ENCODE assay signal across 23 cellular contexts in the genomic region with DNA sequence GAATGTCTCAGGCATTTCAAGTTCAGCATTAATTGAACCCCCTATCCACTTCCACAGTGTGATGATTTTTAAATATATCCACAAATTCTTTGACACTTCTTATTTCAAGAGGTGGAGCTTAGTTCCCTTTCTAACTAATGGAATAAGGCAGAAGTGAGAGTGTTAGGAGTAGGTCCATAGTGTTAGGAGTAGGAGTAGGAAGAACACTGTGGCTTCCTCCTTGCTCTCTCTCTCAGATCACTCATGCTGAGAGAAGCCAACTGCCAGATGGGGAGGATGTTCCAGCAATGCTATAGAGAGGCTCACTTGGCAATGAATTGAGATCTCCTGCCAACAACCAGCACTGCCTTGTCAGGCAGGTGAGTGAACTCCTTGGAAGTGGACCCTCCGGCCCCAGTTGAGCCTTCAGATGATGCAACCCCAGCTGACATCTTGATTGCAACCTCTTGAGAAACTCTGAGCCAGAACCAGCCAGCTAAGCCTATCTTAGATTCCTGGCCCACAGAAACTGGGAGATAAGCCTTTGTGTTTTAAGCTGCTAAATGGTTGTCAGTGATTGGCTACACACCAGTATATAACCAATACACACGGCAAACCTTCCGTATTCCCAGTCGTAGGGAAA. TPM values are rescaled to one million over a fixed set of nuclear protein-coding genes. Genes with fewer than 3 reads are reported as not detected.
DNase-seq lines count a peak whose midpoint lies in the region; ATAC-seq, FAIRE-seq and TF ChIP-seq lines count a peak whose summit lies in the region.
"Had no signal": no experiment of that assay in that cellular context is flagged by ENCODE, and none has a peak within 500 bp of the region (broad histone marks: within the 10 kb centered on the region; RNA-seq: fewer than 3 reads in every experiment).

No MANE protein-coding gene starts in this region.

- no peak overlapping the region for H2BK120ac ChIP-seq in H1 (replicated peaks; ENCODE audit: low read depth, low read length)

- H3K23ac ChIP-seq in H1 (ENCODE audit: insufficient read length): no peak overlapping the region

- no peak overlapping the region for H3K4ac ChIP-seq in H1 (replicated peaks; ENCODE audit: insufficient read length, low read depth, low read length)

- no peak for FAIRE-seq in H1 (lab: Jason Lieb, UNC)
- FAIRE-seq: H54 had no signal

- no peak overlapping the region for H3K4me2 ChIP-seq in H1 (ENCODE audit: insufficient read depth in 1 of 2, low read depth in 2 of 2, low read length in 2 of 2)
- H3K4me2 ChIP-seq: A549, BLaER1 had no signal

- 92% methylated on average over 4 of the region's 4 CpGs; no CpG with 5 or more reads in 1 of the 2 experiments for WGBS in H1 (ENCODE audit: extremely low coverage in 1 of 2, insufficient coverage in 1 of 2, insufficient read length in 1 of 2, insufficient replicate concordance in 2 of 2, low coverage in 1 of 2, low lambda C conversion rate in 2 of 2, missing lambda C conversion rate in 1 of 2), 2 experiments

- H2BK20ac ChIP-seq in H1 (ENCODE audit: low read length): no peak overlapping the region

- no peaks in the 10 kb centered on the region for H4K20me1 ChIP-seq in H1 (replicated peaks in 1 of 2; ENCODE audit: control insufficient read depth in 1 of 2, insufficient read depth in 2 of 2, low read length in 2 of 2)
- H4K20me1 ChIP-seq: BLaER1 had no signal

- CTCF ChIA-PET in H1 (lab: Charles Lee; ENCODE audit: partially characterized antibody): interaction anchor here (1.7 kb wide), 1 partner anchor 42 kb away, joined by 4 read pairs; no protein-coding TSS in a partner anchor

- no peaks in the 10 kb centered on the region for H3K4me1 ChIP-seq in left ventricle myocardium inferior
- H3K4me1 ChIP-seq in H1 (replicated peaks in 1 of 4; ENCODE audit: control insufficient read depth in 3 of 4, insufficient read depth in 4 of 4, low read length in 3 of 4): no peaks in the 10 kb centered on the region
- H3K4me1 ChIP-seq: SJCRH30 had no signal

- no peak overlapping the region for H2BK15ac ChIP-seq in H1 (ENCODE audit: low read length)

- no peak overlapping the region for H3K14ac ChIP-seq in H1 (ENCODE audit: insufficient read length)

- TF ChIP-seq EP300 in H1 (IDR thresholded peaks at IDR 0.05; ENCODE audit: borderline replicate concordance in 1 of 2, low read depth in 2 of 2, low read length in 2 of 2): no peak

- H3K9ac ChIP-seq in H1 (replicated peaks in 1 of 4; ENCODE audit: extremely low read depth in 1 of 4, low read depth in 3 of 4, low read length in 3 of 4): no peak overlapping the region
- H3K9ac ChIP-seq: BLaER1 had no signal

- POLR2A ChIA-PET in H1 (lab: Charles Lee; ENCODE audit: partially characterized antibody): no interaction called here

- TF ChIP-seq CTCF in left ventricle myocardium inferior (IDR thresholded peaks at IDR 0.05; ENCODE audit: borderline replicate concordance): no peak
- TF ChIP-seq CTCF in H1 (IDR thresholded peaks at IDR 0.05; ENCODE audit: control extremely low read depth in 1 of 3, insufficient read depth in 1 of 3, low read depth in 1 of 3, low read length in 3 of 3): no peak

- H3K79me1 ChIP-seq in H1 (ENCODE audit: low read depth, low read length): no peaks in the 10 kb centered on the region

- ATAC-seq in Right ventricle myocardium inferior: peak; percentile 31
- ATAC-seq in sciatic nerve: no peak
- no peak for ATAC-seq in HG03520 (IDR thresholded peaks at IDR 0.05; ENCODE audit: unreplicated experiment)
- ATAC-seq in left lobe of liver: no peak

- TF ChIP-seq POLR2A in H1 (IDR thresholded peaks at IDR 0.05; ENCODE audit: control extremely low read depth in 1 of 2, low read depth in 2 of 2, low read length in 2 of 2): no peak

- no peak overlapping the region for H3K56ac ChIP-seq in H1 (replicated peaks; ENCODE audit: insufficient read length, low read depth, low read length)

- H4K8ac ChIP-seq in H1 (ENCODE audit: extremely low read depth, insufficient read depth, low read length): no peak overlapping the region

- H2BK5ac ChIP-seq in H1 (ENCODE audit: low read depth, low read length): no peak overlapping the region

- H3K36me3 ChIP-seq in left ventricle myocardium inferior (peaks cover 3% of the 10 kb centered on the region), H1 (ENCODE audit: control insufficient read depth in 2 of 4, insufficient read depth in 4 of 4, low read length in 3 of 4) (no peaks in the 10 kb centered on the region)
- H3K36me3 ChIP-seq: BLaER1, MG63, SJCRH30 had no signal

- H4K5ac ChIP-seq in H1 (ENCODE audit: insufficient read length, low read depth, low read length): no peak overlapping the region

- intact Hi-C loops in Right ventricle myocardium inferior (cut with DNase I) (no loop called here), left ventricle myocardium inferior (cut with micrococcal nuclease) (no loop called here), sciatic nerve (cut with DNase I) (no loop called here)

- DNase-seq in Right ventricle myocardium inferior (ENCODE audit: missing footprints): no peak
- DNase-seq in left ventricle myocardium inferior: no peak
- DNase-seq in NCI-H446 treated with DMSO at 0.1 percent for 48 hours (lab: John Stamatoyannopoulos, UW): peak; percentile 67
- DNase-seq in H1 (ENCODE audit: low read depth in 1 of 2, low spot score in 2 of 2): no peak
- no peak for DNase-seq in sciatic nerve (ENCODE audit: low spot score)
- DNase-seq in LoVo (ENCODE audit: low spot score): no peak
- DNase-seq in left lobe of liver (ENCODE audit: low spot score): no peak
- DNase-seq: DND-41, IMR-90, Karpas-422, MG63, NCI-H1105 treated with DMSO at 0.1 percent for 48 hours, NCI-H187, NCI-H345, NCI-H526 treated with DMSO at 0.1 percent for 48 hours, RPMI8226, SJCRH30 had no signal

- no peaks in the 10 kb centered on the region for H3K23me2 ChIP-seq in H1 (ENCODE audit: low read depth, low read length)

- no peak overlapping the region for H2AFZ ChIP-seq in H1 (ENCODE audit: low read length)

- H3K9me3 ChIP-seq in left ventricle myocardium inferior (replicated peaks) (peaks cover 9% of the 10 kb centered on the region), H1 (ENCODE audit: insufficient read depth in 2 of 2, low read depth in 1 of 2, low read length in 1 of 2) (0 out of 4 replicates have a peak, but pooled peaks cover 0 to 3% of the 10 kb centered on the region in 2 experiments)
- H3K9me3 ChIP-seq: A549, BLaER1, MG63 had no signal

- H3K4me3 ChIP-seq in left ventricle myocardium inferior: no peak overlapping the region
- H3K4me3 ChIP-seq in H1 (ENCODE audit: extremely low read depth in 1 of 4, insufficient read depth in 2 of 4, low read depth in 3 of 4, low read length in 4 of 4): no peak overlapping the region
- H3K4me3 ChIP-seq: A549, BLaER1, MG63, SJCRH30 had no signal

- H3K27me3 ChIP-seq in left ventricle myocardium inferior (ENCODE audit: low read depth): no peaks in the 10 kb centered on the region
- no peaks in the 10 kb centered on the region for H3K27me3 ChIP-seq in H1 (replicated peaks in 1 of 4; ENCODE audit: control insufficient read depth in 3 of 4, extremely low read depth in 1 of 4, insufficient read depth in 3 of 4, low read length in 3 of 4)
- H3K27me3 ChIP-seq: BLaER1, MG63 had no signal

- H3K79me2 ChIP-seq in H1 (ENCODE audit: control insufficient read depth in 1 of 2, insufficient read depth in 2 of 2, low read length in 2 of 2): no peaks in the 10 kb centered on the region

- no peak overlapping the region for H3K18ac ChIP-seq in H1 (ENCODE audit: extremely low read depth, low read length)

- no peak overlapping the region for H4K91ac ChIP-seq in H1 (replicated peaks; ENCODE audit: insufficient read length, low read length)

- no peak overlapping the region for H3K27ac ChIP-seq in left ventricle myocardium inferior (replicated peaks)
- H3K27ac ChIP-seq in H1 (ENCODE audit: low read depth, low read length): no peak overlapping the region
- H3K27ac ChIP-seq: A549, BLaER1, HL-60, SJCRH30 had no signal

- no peak for TF ChIP-seq RAD21 in H1 (IDR thresholded peaks at IDR 0.05 in 1 of 2, conservative IDR thresholded peaks at IDR 0.05 in 1 of 2; ENCODE audit: low read depth in 2 of 2, low read length in 2 of 2)

- no peak overlapping the region for H2AK5ac ChIP-seq in H1 (ENCODE audit: low read depth, low read length)

- H2BK12ac ChIP-seq in H1 (ENCODE audit: low read depth, low read length): no peak overlapping the region

TF ChIP-seq in H1, 55 proteins besides CTCF, POLR2A, EP300 and RAD21:
- TF ChIP-seq FOSL1 (IDR thresholded peaks at IDR 0.05; ENCODE audit: insufficient read depth, low read depth, low read length) (no peak), SP1 (IDR thresholded peaks at IDR 0.05; ENCODE audit: low read depth, low read length) (no peak), ZNF274 (IDR thresholded peaks at IDR 0.05; ENCODE audit: borderline replicate concordance, extremely low read depth, low read length) (no peak), EZH2 (IDR thresholded peaks at IDR 0.05; ENCODE audit: low read depth, low read length, severe bottlenecking) (no peak), CEBPB (IDR thresholded peaks at IDR 0.05; ENCODE audit: low read depth, low read length) (0 out of 2 replicates have a peak, but pooled peaks have one; percentile 15), MAFK (IDR thresholded peaks at IDR 0.05; ENCODE audit: low read depth, low read length) (no peak)
TF ChIP-seq in H1: peak in this region for 1.

RNA-seq across cellular contexts. Expression of gene SPECC1, which starts 44.3 kb away (rescaled TPM):
- total RNA-seq in Right ventricle myocardium inferior: 10.5 TPM
- total RNA-seq in left ventricle myocardium inferior: 10.6 TPM
- 87.9 and 98.7 TPM in 2 replicates for total RNA-seq in H1 (2021; fragmentation: NEBNext Ultra II Directional; extraction: Animal tissue kit (Norgen Biotek cat#: 25700))
- polyA plus RNA-seq in H1 (2011; rRNA removed): 27.7 and 35.8 TPM in 2 replicates
- 40.8 TPM for polyA plus RNA-seq in H1 (2011; cell fraction: cytosol; rRNA removed)
- 54.5 TPM for polyA plus RNA-seq in H1 (2011; cell fraction: nucleus; rRNA removed)
- 58.8 to 68.1 TPM (median 63.4 TPM) in 4 replicates for polyA plus RNA-seq in H1 (2012, experiment 1 of 2)
- polyA plus RNA-seq in H1 (2012, experiment 2 of 2): 20.2 TPM
- polyA plus RNA-seq in H1 (2013, experiment 1 of 2): 59.6 TPM
- 59.8 TPM for polyA plus RNA-seq in H1 (2013, experiment 2 of 2)
- polyA minus RNA-seq in H1 (2011; rRNA and poly(A)+ RNA removed): 49.4 and 63.8 TPM in 2 replicates
- 59.7 TPM for polyA minus RNA-seq in H1 (2011; cell fraction: cytosol; rRNA and poly(A)+ RNA removed)
- 190 TPM for polyA minus RNA-seq in H1 (2011; cell fraction: nucleus; rRNA and poly(A)+ RNA removed)
- 53.6 TPM for total RNA-seq in sciatic nerve
- total RNA-seq in left lobe of liver: 1.9 TPM
- total RNA-seq: G401 had no signal
